In the genomic region with DNA sequence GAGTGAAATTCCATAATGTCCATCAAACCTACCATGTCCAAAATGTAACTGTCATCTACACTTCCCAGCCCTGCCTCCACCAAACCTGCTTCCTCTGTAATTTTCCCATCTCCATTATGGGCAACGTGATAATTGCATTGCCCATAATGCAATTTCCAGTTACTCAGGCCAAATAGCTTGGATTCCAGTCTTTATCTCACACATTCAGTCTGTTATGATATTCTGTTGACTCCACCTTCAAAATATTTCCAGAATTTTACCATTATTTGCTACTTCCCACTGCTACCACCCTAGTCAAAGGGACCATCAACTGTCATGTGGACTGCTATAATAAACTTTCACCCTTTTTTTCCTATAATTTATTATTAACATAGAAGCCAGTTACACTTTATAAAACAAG, we compare ENCODE assay signal across 24 cellular contexts.
DNase-seq lines count a peak whose midpoint lies in the region; ATAC-seq, FAIRE-seq and TF ChIP-seq lines count a peak whose summit lies in the region.
"Had no signal": no experiment of that assay in that cellular context is flagged by ENCODE, and none has a peak within 500 bp of the region (broad histone marks: within the 10 kb centered on the region; RNA-seq: fewer than 3 reads in every experiment).

No MANE protein-coding gene starts in this region.

- POLR2A ChIA-PET in IMR-90 (lab: Charles Lee; ENCODE audit: unreplicated experiment) = no interaction called here

- H3K27ac ChIP-seq in IMR-90 (ENCODE audit: insufficient read depth, low read length) = no peak overlapping the region
- H3K27ac ChIP-seq in trophoblast cell (ENCODE audit: low read depth, low read length) = no peak overlapping the region
- H3K27ac ChIP-seq: BLaER1 had no signal

- H3K4me3 ChIP-seq in IMR-90 (ENCODE audit: insufficient read depth, low read depth, low read length) (no peak overlapping the region), bronchial epithelial cell (ENCODE audit: low read depth, low read length) (no peak overlapping the region), trophoblast cell (ENCODE audit: low read depth, low read length) (no peak overlapping the region)
- H3K4me3 ChIP-seq: BLaER1 had no signal

- no peak overlapping the region for H3K56ac ChIP-seq in IMR-90 (ENCODE audit: extremely low read depth, insufficient read depth, low read length)

- H3K18ac ChIP-seq in IMR-90 (ENCODE audit: low read depth, low read length) = peak overlapping the region; percentile 50; the same call in 1 of the 2 replicates
- H3K18ac ChIP-seq in trophoblast cell (ENCODE audit: low read length) = no peak overlapping the region

- no peaks in the 10 kb centered on the region for H3K79me2 ChIP-seq in trophoblast cell (ENCODE audit: control insufficient read depth, insufficient read depth, low read length, poor library complexity)

- H3K27me3 ChIP-seq in IMR-90 (ENCODE audit: control insufficient read depth, insufficient read depth, low read length) (no peaks in the 10 kb centered on the region), bronchial epithelial cell (ENCODE audit: control insufficient read depth, insufficient read depth, low read length) (no peaks in the 10 kb centered on the region), trophoblast cell (ENCODE audit: insufficient read depth, low read length) (no peaks in the 10 kb centered on the region)
- H3K27me3 ChIP-seq: BE2C, BLaER1 had no signal

- FAIRE-seq in GM12891 (lab: Jason Lieb, UNC) (peak; percentile 48), bronchial epithelial cell (lab: Jason Lieb, UNC) (peak; percentile 40)
- FAIRE-seq: GM18507 had no signal

- 0 out of 2 replicates have a peak overlapping the region, but pooled peaks have one; percentile 8 for H2AK5ac ChIP-seq in IMR-90 (ENCODE audit: low read depth, low read length)
- peak overlapping the region; percentile 95 for H2AK5ac ChIP-seq in trophoblast cell (ENCODE audit: low read length)

- H3K79me1 ChIP-seq in IMR-90 (ENCODE audit: low read depth in 1 of 2, low read length in 2 of 2) (no peaks in the 10 kb centered on the region), trophoblast cell (ENCODE audit: low read length) (peaks cover 23% of the 10 kb centered on the region)

- dilution Hi-C loops in IMR-90 (cut with HindIII; ENCODE audit: low sequenced_read_pairs, unreplicated experiment) = no loop called here

- H4K8ac ChIP-seq in IMR-90 (ENCODE audit: low read depth in 2 of 2, low read length in 2 of 2) (peak overlapping the region in 1 of 2 experiments; percentile 79; a peak in 1 of 4 replicates), trophoblast cell (ENCODE audit: low read depth, low read length) (no peak overlapping the region)

- TF ChIP-seq POLR2A in GM12891 (IDR thresholded peaks at IDR 0.05; ENCODE audit: low read depth, low read length) = no peak
- no peak for TF ChIP-seq POLR2A in IMR-90 (IDR thresholded peaks at IDR 0.05; ENCODE audit: low read depth, low read length)

- H2BK120ac ChIP-seq in IMR-90 (ENCODE audit: low read depth, low read length) (no peak overlapping the region), trophoblast cell (ENCODE audit: insufficient read depth, low read length, poor library complexity) (no peak overlapping the region)

- no peak overlapping the region for H2AFZ ChIP-seq in IMR-90 (replicated peaks; ENCODE audit: low read length, poor library complexity)
- no peak overlapping the region for H2AFZ ChIP-seq in trophoblast cell (ENCODE audit: insufficient read depth, low read length, poor library complexity)

- no CpG with 5 or more reads among the region's 1 CpG for WGBS in IMR-90 (ENCODE audit: extremely low coverage in 2 of 2, insufficient read length in 1 of 2), 2 experiments
- no CpG with 5 or more reads among the region's 1 CpG for WGBS in trophoblast cell (ENCODE audit: extremely low coverage, insufficient coverage, insufficient read length)

- H3K4ac ChIP-seq in IMR-90 (ENCODE audit: low read depth, low read length) (no peak overlapping the region), trophoblast cell (ENCODE audit: low read depth, low read length) (no peak overlapping the region)

- H3K4me1 ChIP-seq in IMR-90 (ENCODE audit: control insufficient read depth, insufficient read depth, low read length) (peaks cover 2% of the 10 kb centered on the region; the same call in 1 of the 2 replicates), trophoblast cell (ENCODE audit: control insufficient read depth in 1 of 2, insufficient read depth in 2 of 2, low read length in 2 of 2) (peaks cover 0 to 4% of the 10 kb centered on the region in 2 experiments)
- H3K4me1 ChIP-seq: BE2C had no signal

- H3K9me1 ChIP-seq in IMR-90 (ENCODE audit: insufficient read depth, low read length) = no peaks in the 10 kb centered on the region

- H4K91ac ChIP-seq in IMR-90 (ENCODE audit: insufficient read depth, low read depth, low read length) = no peak overlapping the region
- peak overlapping the region; percentile 55 for H4K91ac ChIP-seq in trophoblast cell (ENCODE audit: low read depth, low read length)

- H3K4me2 ChIP-seq in IMR-90 (ENCODE audit: low read depth, low read length) (no peak overlapping the region), trophoblast cell (ENCODE audit: low read length) (no peak overlapping the region)
- H3K4me2 ChIP-seq: BLaER1 had no signal

- H3K23ac ChIP-seq in IMR-90 (ENCODE audit: low read depth, low read length) (no peak overlapping the region), trophoblast cell (ENCODE audit: low read length) (no peak overlapping the region)

- H4K5ac ChIP-seq in IMR-90 (ENCODE audit: low read depth, low read length) = no peak overlapping the region; the same call in 1 of the 2 replicates

- TF ChIP-seq RAD21 in IMR-90 (IDR thresholded peaks at IDR 0.05; ENCODE audit: low read length) = no peak

- no peak overlapping the region for H2AK9ac ChIP-seq in IMR-90 (replicated peaks; ENCODE audit: low read depth, low read length, poor library complexity)

- H3K36me3 ChIP-seq in IMR-90 (ENCODE audit: control insufficient read depth, insufficient read depth, low read length) (no peaks in the 10 kb centered on the region), bronchial epithelial cell (ENCODE audit: control insufficient read depth, insufficient read depth, low read length) (no peaks in the 10 kb centered on the region), trophoblast cell (ENCODE audit: control insufficient read depth in 1 of 2, insufficient read depth in 2 of 2, low read length in 2 of 2) (no peaks in the 10 kb centered on the region)
- H3K36me3 ChIP-seq: BE2C, BLaER1 had no signal

- BruUV-seq in IMR-90 (replicated peaks; lab: Mats Ljungman, UMichigan) = no TSS peak

- DNase-seq in GM12891 (ENCODE audit: insufficient read length, low spot score) (no peak), IMR-90 (no peak), bronchial epithelial cell (ENCODE audit: low read depth) (no peak), trophoblast cell (peak; percentile 22 to 81), NCI-H146 (lab: John Stamatoyannopoulos, UW) (no peak), cardiac septum (ENCODE audit: low spot score) (no peak), germinal center (ENCODE audit: low spot score) (no peak), NCI-H2029 (lab: John Stamatoyannopoulos, UW) (no peak)
- DNase-seq: 8988T; ACHN; BE2C; C1 segment of cervical spinal cord; CD4-positive, alpha-beta memory T cell; CD4-positive, CD25-positive, alpha-beta regulatory T cell; CD8-positive, alpha-beta memory T cell; COR-L47; DMS 273 treated with DMSO at 0.1 percent for 48 hours; DMS153; DMS53; DMS79; DND-41; GF-D8 had no signal

- in situ Hi-C loops in IMR-90 (cut with MboI; ENCODE audit: low sequenced_read_pairs) = no loop called here

- H3K14ac ChIP-seq in IMR-90 (replicated peaks; ENCODE audit: low read depth, low read length) (no peak overlapping the region), trophoblast cell (ENCODE audit: low read length) (peak overlapping the region; percentile 79)

- no peak overlapping the region for H2BK15ac ChIP-seq in IMR-90 (ENCODE audit: low read depth, low read length)

- CTCF ChIA-PET in IMR-90 (lab: Yijun Ruan, JAX) = interaction anchor here (0.6 kb wide), 1 partner anchor 30 kb away, joined by 3 read pairs; no protein-coding TSS in a partner anchor

- H4K20me1 ChIP-seq in IMR-90 (ENCODE audit: insufficient read depth, low read length) = no peaks in the 10 kb centered on the region
- H4K20me1 ChIP-seq: BLaER1 had no signal

- H3K9ac ChIP-seq in IMR-90 (ENCODE audit: low read depth, low read length) = no peak overlapping the region
- H3K9ac ChIP-seq in trophoblast cell (ENCODE audit: low read length) = no peak overlapping the region
- H3K9ac ChIP-seq: BLaER1 had no signal

- H4K12ac ChIP-seq in trophoblast cell (ENCODE audit: low read depth, low read length) = no peak overlapping the region

- H3K9me3 ChIP-seq in IMR-90 (ENCODE audit: control insufficient read depth, insufficient read depth, low read length) (no peaks in the 10 kb centered on the region), trophoblast cell (ENCODE audit: insufficient read depth, low read depth, low read length) (no peaks in the 10 kb centered on the region)
- H3K9me3 ChIP-seq: BE2C had no signal

- intact Hi-C loops in IMR-90 (cut with micrococcal nuclease) = no loop called here
- intact Hi-C loops in cardiac septum (cut with DNase I) = no loop called here

- TF ChIP-seq CTCF in IMR-90 (conservative IDR thresholded peaks at IDR 0.05; ENCODE audit: low read depth, low read length) = no peak
- no peak for TF ChIP-seq CTCF in bronchial epithelial cell (IDR thresholded peaks at IDR 0.05; ENCODE audit: insufficient read depth, low read length, severe bottlenecking)

- peak overlapping the region; percentile 95 for H2BK12ac ChIP-seq in trophoblast cell (ENCODE audit: low read length)

- H2BK20ac ChIP-seq in IMR-90 (ENCODE audit: low read depth, low read length) = no peak overlapping the region

- ATAC-seq in IMR-90 (ENCODE audit: low read depth) = peak; percentile 62

- H2BK5ac ChIP-seq in IMR-90 (ENCODE audit: low read depth, low read length, poor library complexity, severe bottlenecking) (peak overlapping the region; percentile 43), trophoblast cell (ENCODE audit: low read depth, low read length, poor library complexity) (peak overlapping the region; percentile 53)

TF ChIP-seq in GM12891, 5 proteins besides CTCF, POLR2A, EP300 and RAD21:
- TF ChIP-seq POLR2AphosphoS5 (IDR thresholded peaks at IDR 0.05; ENCODE audit: low read depth, low read length) = no peak
- TF ChIP-seq TAF1 (IDR thresholded peaks at IDR 0.05; ENCODE audit: low read depth, low read length) = no peak
- no peak for TF ChIP-seq PAX5 (IDR thresholded peaks at IDR 0.05; ENCODE audit: insufficient read depth, low read length, severe bottlenecking)
- no peak for TF ChIP-seq SPI1 (IDR thresholded peaks at IDR 0.05; ENCODE audit: low read depth, low read length)
- TF ChIP-seq POU2F2 (IDR thresholded peaks at IDR 0.05; ENCODE audit: low read depth, low read length) = no peak

TF ChIP-seq in IMR-90, 13 proteins besides CTCF, POLR2A, EP300 and RAD21:
- TF ChIP-seq MXI1 (IDR thresholded peaks at IDR 0.05; ENCODE audit: borderline replicate concordance, low read depth, low read length) (no peak), NFE2L2 (IDR thresholded peaks at IDR 0.05; ENCODE audit: low read depth, low read length) (no peak), FOS (IDR thresholded peaks at IDR 0.05; ENCODE audit: low read depth, low read length) (no peak)
TF ChIP-seq in IMR-90: peak in this region for 0.

Comparison
In these comparisons a context has a peak if more than half of its experiments do, and no peak if none do; other contexts are left out.
1. DNase-seq: peak in trophoblast cell (2 of 2); none in GM12891 (single experiment), IMR-90 (single experiment), bronchial epithelial cell (single experiment), NCI-H146 (single experiment), cardiac septum (single experiment), germinal center (single experiment) and NCI-H2029 (single experiment).